Comparison of ENCODE assay signal across 8 cellular contexts in the genomic region with DNA sequence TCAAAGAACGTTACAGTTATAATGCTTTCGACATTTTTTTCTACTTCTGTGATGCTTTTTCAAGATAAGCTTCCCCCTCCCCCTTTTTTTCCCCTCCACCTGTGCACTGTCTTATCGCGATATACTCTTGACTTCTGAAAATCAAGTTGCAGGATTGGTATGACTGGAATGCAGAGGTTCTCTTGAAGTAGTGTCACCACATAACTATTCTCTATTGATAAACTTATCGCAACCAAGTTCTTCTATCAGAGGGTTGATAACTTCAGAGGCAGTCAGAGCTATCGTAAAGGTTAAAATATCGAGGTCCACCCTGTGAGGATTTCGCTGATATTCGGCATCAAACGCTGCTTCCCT. TPM values are rescaled to one million over a fixed set of nuclear protein-coding genes. Genes with fewer than 3 reads are reported as not detected.
DNase-seq lines count a peak whose midpoint lies in the region; ATAC-seq and TF ChIP-seq lines count a peak whose summit lies in the region.

No MANE protein-coding gene starts in this region.

- DNase-seq in neural crest cell (ENCODE audit: low read depth, low spot score) (no peak), NCI-H1048 (lab: John Stamatoyannopoulos, UW) (no peak), epidermal melanocyte (ENCODE audit: insufficient read length, low spot score) (no peak)
- no peak for DNase-seq in activated CD4-positive, alpha-beta T cell treated with anti-CD3 and anti-CD28 coated beads for 1 hour

- TF ChIP-seq CTCF in OCI-LY1 (IDR thresholded peaks at IDR 0.05; ENCODE audit: low read length) (no peak), neural crest cell (conservative IDR thresholded peaks at IDR 0.05) (no peak)

- 0 out of 2 replicates have a peak, but pooled peaks cover 7% of the 10 kb centered on the region for H3K79me2 ChIP-seq in OCI-LY1 (ENCODE audit: insufficient read depth, low read length)

- H3K27me3 Mint-ChIP-seq in neural crest cell (ENCODE audit: low read depth) = peaks cover 6% of the 10 kb centered on the region

- peak overlapping the region; percentile 86 for H3K9ac ChIP-seq in OCI-LY1 (ENCODE audit: low read length)

- H2AFZ ChIP-seq in OCI-LY1 (ENCODE audit: low read length) = peak overlapping the region; percentile 65; the same call in 1 of the 2 replicates

- H3K4me1 ChIP-seq in OCI-LY1 (ENCODE audit: insufficient read depth, low read length, severe bottlenecking) (peaks cover 22% of the 10 kb centered on the region), ectodermal cell (ENCODE audit: control insufficient read depth, insufficient read depth, low read length) (peaks cover 3% of the 10 kb centered on the region)

- H3K4me1 Mint-ChIP-seq in neural crest cell = peaks cover 44% of the 10 kb centered on the region

- H3K4me3 ChIP-seq in OCI-LY1 (ENCODE audit: low read depth, low read length, poor library complexity, severe bottlenecking) (peak overlapping the region; percentile 92), ectodermal cell (ENCODE audit: insufficient read depth, low read depth, low read length) (peak overlapping the region; percentile 88)

- H3K36me3 Mint-ChIP-seq in neural crest cell (ENCODE audit: low read depth) = no peaks in the 10 kb centered on the region

- peak overlapping the region; percentile 65 for H3K27ac Mint-ChIP-seq in neural crest cell (ENCODE audit: unreplicated experiment)

- H3K9me3 Mint-ChIP-seq in neural crest cell = no peaks in the 10 kb centered on the region

- H3K9me3 ChIP-seq in OCI-LY1 (ENCODE audit: low read length) (no peaks in the 10 kb centered on the region), ectodermal cell (ENCODE audit: control insufficient read depth, low read length) (no peaks in the 10 kb centered on the region)

- H4K20me1 ChIP-seq in OCI-LY1 (ENCODE audit: insufficient read depth, low read length) = no peaks in the 10 kb centered on the region

- H3K36me3 ChIP-seq in OCI-LY1 (ENCODE audit: insufficient read depth, low read length) (peaks cover 5% of the 10 kb centered on the region), ectodermal cell (ENCODE audit: control insufficient read depth, insufficient read depth, low read length) (no peaks in the 10 kb centered on the region)

- no peaks in the 10 kb centered on the region for H3K9me2 ChIP-seq in OCI-LY1 (ENCODE audit: low read depth, low read length)

- H3K4me3 Mint-ChIP-seq in neural crest cell = peak overlapping the region; percentile 96

- H3K27ac ChIP-seq in OCI-LY1 (ENCODE audit: low read depth, low read length, poor library complexity, severe bottlenecking) (no peak overlapping the region), ectodermal cell (ENCODE audit: insufficient read depth, low read depth, low read length, poor library complexity, severe bottlenecking) (peak overlapping the region; percentile 62)

- peak; percentile 4 for ATAC-seq in GM18502 (IDR thresholded peaks at IDR 0.05; ENCODE audit: poor library complexity, unreplicated experiment)
- ATAC-seq in GM18868 (IDR thresholded peaks at IDR 0.05; ENCODE audit: unreplicated experiment) = no peak

- no peaks in the 10 kb centered on the region for H3F3A ChIP-seq in OCI-LY1 (ENCODE audit: insufficient read depth, low read length)

- H3K4me2 ChIP-seq in OCI-LY1 (ENCODE audit: low read length) = peak overlapping the region; percentile 99

- H3K27me3 ChIP-seq in OCI-LY1 (ENCODE audit: insufficient read depth, low read length) (no peaks in the 10 kb centered on the region), ectodermal cell (ENCODE audit: control insufficient read depth, insufficient read depth, low read length, poor library complexity, severe bottlenecking) (no peaks in the 10 kb centered on the region)

- WGBS in ectodermal cell, 2 experiments = 8 to 10% methylated on average over 8 to 10 of the region's 10 CpGs

RNA-seq across cellular contexts. Expression of gene EID2, which starts 0.8 kb away (rescaled TPM):
- polyA plus RNA-seq in ectodermal cell (2013, experiment 1 of 4) = 31.5 TPM
- polyA plus RNA-seq in ectodermal cell (2013, experiment 2 of 4) = 27.8 TPM
- polyA plus RNA-seq in ectodermal cell (2013, experiment 3 of 4) = 26.9 TPM
- polyA plus RNA-seq in ectodermal cell (2013, experiment 4 of 4) = 33.6 TPM
- total RNA-seq in neural crest cell = 28.0 and 30.8 TPM in 2 replicates

RNA-seq across cellular contexts. Expression of gene EID2B, which starts 6.5 kb away (rescaled TPM):
- 9.9 TPM for polyA plus RNA-seq in ectodermal cell (2013, experiment 1 of 4)
- polyA plus RNA-seq in ectodermal cell (2013, experiment 2 of 4) = 8.3 TPM
- polyA plus RNA-seq in ectodermal cell (2013, experiment 3 of 4) = 4.8 TPM
- 7.9 TPM for polyA plus RNA-seq in ectodermal cell (2013, experiment 4 of 4)
- 7.2 and 7.7 TPM in 2 replicates for total RNA-seq in neural crest cell

RNA-seq across cellular contexts. Expression of gene SELENOV, which starts 24.2 kb away (rescaled TPM):
- 3.5 TPM for polyA plus RNA-seq in ectodermal cell (2013, experiment 1 of 4)
- 4.1 TPM for polyA plus RNA-seq in ectodermal cell (2013, experiment 2 of 4)
- polyA plus RNA-seq in ectodermal cell (2013, experiment 3 of 4) = 4.1 TPM
- 3.2 TPM for polyA plus RNA-seq in ectodermal cell (2013, experiment 4 of 4)
- total RNA-seq in neural crest cell = not detected in 2 replicates

RNA-seq across cellular contexts. Expression of gene DLL3, which starts 40.4 kb away (rescaled TPM):
- polyA plus RNA-seq in ectodermal cell (2013, experiment 1 of 4) = 7.9 TPM
- 4.3 TPM for polyA plus RNA-seq in ectodermal cell (2013, experiment 2 of 4)
- polyA plus RNA-seq in ectodermal cell (2013, experiment 3 of 4) = 9.9 TPM
- polyA plus RNA-seq in ectodermal cell (2013, experiment 4 of 4) = 13.3 TPM
- total RNA-seq in neural crest cell = 17.9 and 22.3 TPM in 2 replicates

RNA-seq across cellular contexts. Expression of gene TIMM50, which starts 58.5 kb away (rescaled TPM):
- polyA plus RNA-seq in ectodermal cell (2013, experiment 1 of 4) = 97.3 TPM
- polyA plus RNA-seq in ectodermal cell (2013, experiment 2 of 4) = 97.1 TPM
- polyA plus RNA-seq in ectodermal cell (2013, experiment 3 of 4) = 68.0 TPM
- 83.7 TPM for polyA plus RNA-seq in ectodermal cell (2013, experiment 4 of 4)
- 118 and 121 TPM in 2 replicates for total RNA-seq in neural crest cell
